8 cellular contexts compared by ENCODE assay signal in genomic region chr2:105179469-105180372, GRCh38.
DNase-seq lines count a peak whose midpoint lies in the region; ATAC-seq, FAIRE-seq and TF ChIP-seq lines count a peak whose summit lies in the region.

No MANE protein-coding gene starts in this region.

- FAIRE-seq in bronchial epithelial cell (lab: Jason Lieb, UNC), result no peak

- DNase-seq in NCI-H82 (lab: John Stamatoyannopoulos, UW), result peak; percentile 52
- DNase-seq in NCI-H82 treated with DMSO at 0.1 percent for 48 hours (lab: John Stamatoyannopoulos, UW; ENCODE audit: unreplicated experiment), result no peak
- DNase-seq in NCI-H446 treated with DMSO at 0.1 percent for 48 hours (lab: John Stamatoyannopoulos, UW), result peak; percentile 18
- DNase-seq in bronchial epithelial cell (ENCODE audit: low read depth), result peak; percentile 79
- DNase-seq in lung microvascular endothelial cell (ENCODE audit: low read depth in 2 of 2), result peak; percentile 79 to 82
- no peak for DNase-seq in T-helper 1 cell
- no peak for DNase-seq in stimulated activated CD4-positive, alpha-beta T cell treated with anti-CD3 and anti-CD28 coated beads, Interleukin-12 subunit alpha, Interleukin-12 subunit beta, amount 100 ng/mL, for 4 hours

- H3K27me3 ChIP-seq in bronchial epithelial cell (ENCODE audit: control insufficient read depth, insufficient read depth, low read length), result peaks cover 6% of the 10 kb centered on the region

- peak; percentile 69 for TF ChIP-seq CTCF in bronchial epithelial cell (IDR thresholded peaks at IDR 0.05; ENCODE audit: insufficient read depth, low read length, severe bottlenecking)

- no peak overlapping the region for H3K4me3 ChIP-seq in bronchial epithelial cell (ENCODE audit: low read depth, low read length)

- ATAC-seq in GM19395 (IDR thresholded peaks at IDR 0.05; ENCODE audit: unreplicated experiment), result no peak

- H3K36me3 ChIP-seq in bronchial epithelial cell (ENCODE audit: control insufficient read depth, insufficient read depth, low read length), result no peaks in the 10 kb centered on the region

Comparison
In these comparisons a context has a peak if more than half of its experiments do, and no peak if none do; other contexts are left out.
1. DNase-seq: peak in NCI-H82 (single experiment), NCI-H446 treated with DMSO at 0.1 percent for 48 hours (single experiment), bronchial epithelial cell (single experiment) and lung microvascular endothelial cell (2 of 2); none in NCI-H82 treated with DMSO at 0.1 percent for 48 hours (single experiment), T-helper 1 cell (0 of 5) and stimulated activated CD4-positive, alpha-beta T cell treated with anti-CD3 and anti-CD28 coated beads, Interleukin-12 subunit alpha, Interleukin-12 subunit beta, amount 100 ng/mL, for 4 hours (single experiment).